ENCODE assay signal across 1 cellular context in genomic region chr5:172010278-172010677, GRCh38.
TF ChIP-seq lines count a peak whose summit lies in the region.

No MANE protein-coding gene starts in this region.

TF ChIP-seq in K562, 482 proteins besides CTCF, POLR2A, EP300 and RAD21 (continued from another document):
- TF ChIP-seq ZNF318 (IDR thresholded peaks at IDR 0.05; ENCODE audit: borderline replicate concordance in 1 of 2, low read depth in 1 of 2) (no peak), CREBBP (IDR thresholded peaks at IDR 0.05; ENCODE audit: low read depth, low read length) (no peak), E2F3 (CRISPR knock-in tag; IDR thresholded peaks at IDR 0.05) (no peak), NR3C1 (CRISPR knock-in tag; IDR thresholded peaks at IDR 0.05) (no peak), KDM5B (IDR thresholded peaks at IDR 0.05; ENCODE audit: insufficient replicate concordance, low read depth, low read length) (no peak)
